In genomic region chr2:177253704-177254103, GRCh38 we compare ENCODE assay signal across 1 cellular context.
TF ChIP-seq lines count a peak whose summit lies in the region.

No MANE protein-coding gene starts in this region.

TF ChIP-seq in HepG2, 621 proteins besides CTCF, POLR2A, EP300 and RAD21:
- TF ChIP-seq MAFF (IDR thresholded peaks at IDR 0.05; ENCODE audit: low read depth, low read length) (peak; percentile 73), DZIP1 (CRISPR knock-in tag; IDR thresholded peaks at IDR 0.05) (no peak), JARID2 (CRISPR knock-in tag; IDR thresholded peaks at IDR 0.05; ENCODE audit: insufficient replicate concordance) (no peak), RBFOX2 (IDR thresholded peaks at IDR 0.05; ENCODE audit: low read depth, low read length) (0 out of 2 replicates have a peak, but pooled peaks have one; percentile 27), SKI (IDR thresholded peaks at IDR 0.05; ENCODE audit: partially characterized antibody) (no peak), ZNF160 (CRISPR knock-in tag; IDR thresholded peaks at IDR 0.05) (no peak), MAFK (conservative IDR thresholded peaks at IDR 0.05 in 1 of 2, IDR thresholded peaks at IDR 0.05 in 1 of 2; ENCODE audit: low read length in 2 of 2) (peak; percentile 56 to 67)
